In genomic region chr5:38380522-38380921, GRCh38 we compare ENCODE assay signal across 21 cellular contexts.
DNase-seq lines count a peak whose midpoint lies in the region; ATAC-seq and TF ChIP-seq lines count a peak whose summit lies in the region.
"Had no signal": no experiment of that assay in that cellular context is flagged by ENCODE, and none has a peak within 500 bp of the region (broad histone marks: within the 10 kb centered on the region; RNA-seq: fewer than 3 reads in every experiment).

No MANE protein-coding gene starts in this region.

- H3K4me2 ChIP-seq in mesendoderm (ENCODE audit: low read length) = no peak overlapping the region

- no peaks in the 10 kb centered on the region for H3K9me3 Mint-ChIP-seq in WTC11
- H3K9me3 Mint-ChIP-seq: IgD-negative memory B cell had no signal

- DNase-seq in NCI-H2171 treated with DMSO at 0.1 percent for 48 hours (lab: John Stamatoyannopoulos, UW) (peak; percentile 20), NCI-H2171 (lab: John Stamatoyannopoulos, UW) (no peak), WTC11 (ENCODE audit: low spot score) (no peak), mesendoderm (no peak), NCI-H510A (lab: John Stamatoyannopoulos, UW) (no peak), activated gamma-delta T cell (lab: John Stamatoyannopoulos, UW) (no peak), C1 segment of cervical spinal cord (lab: John Stamatoyannopoulos, UW) (no peak)
- DNase-seq: ACHN; CD4-positive, CD25-positive, alpha-beta regulatory T cell; DMS153; DND-41; NCI-H1048; NCI-H1417; NCI-H1694; NCI-H2029 treated with DMSO at 0.1 percent for 48 hours; NCI-H345; NCI-H524; NCI-H774 had no signal

- peaks cover 57% of the 10 kb centered on the region for H3K4me1 Mint-ChIP-seq in WTC11
- H3K4me1 Mint-ChIP-seq: IgD-negative memory B cell had no signal

- H3K4ac ChIP-seq in mesendoderm (ENCODE audit: low read depth, low read length) = no peak overlapping the region

- no peaks in the 10 kb centered on the region for H3K27me3 Mint-ChIP-seq in WTC11 (ENCODE audit: low read depth)

- POLR2A ChIA-PET in WTC11 (lab: Charles Lee) = no interaction called here

- no peak overlapping the region for H2BK15ac ChIP-seq in mesendoderm (replicated peaks; ENCODE audit: low read depth)

- no CpG with 5 or more reads among the region's 4 CpGs for WGBS in mesendoderm (ENCODE audit: extremely low coverage, insufficient coverage, low lambda C conversion rate)

- H3K9ac ChIP-seq in mesendoderm (ENCODE audit: low read length) = peak overlapping the region; percentile 42

- peak overlapping the region; percentile 63 for H3K56ac ChIP-seq in mesendoderm (ENCODE audit: low read length)

- no peak overlapping the region for H2AK5ac ChIP-seq in mesendoderm (ENCODE audit: low read length)

- H3K27ac ChIP-seq in mesendoderm (ENCODE audit: low read depth, low read length) = peak overlapping the region; percentile 52
- H3K27ac ChIP-seq: 22Rv1 had no signal

- no peaks in the 10 kb centered on the region for H3K36me3 Mint-ChIP-seq in WTC11
- H3K36me3 Mint-ChIP-seq: CD4-positive, CD25-positive, alpha-beta regulatory T cell; IgD-negative memory B cell had no signal

- H3K27ac Mint-ChIP-seq in WTC11 = peak overlapping the region; percentile 78
- H3K27ac Mint-ChIP-seq: CD4-positive, CD25-positive, alpha-beta regulatory T cell; IgD-negative memory B cell had no signal

- no peaks in the 10 kb centered on the region for H3K27me3 ChIP-seq in mesendoderm (ENCODE audit: insufficient read depth, low read length, poor library complexity)

- H4K5ac ChIP-seq in mesendoderm (ENCODE audit: low read length) = no peak overlapping the region

- peak overlapping the region; percentile 80 for H3K18ac ChIP-seq in mesendoderm (ENCODE audit: low read length)

- H2BK5ac ChIP-seq in mesendoderm (ENCODE audit: low read length) = peak overlapping the region; percentile 72

- peaks cover 23% of the 10 kb centered on the region for H3K4me1 ChIP-seq in mesendoderm (ENCODE audit: control insufficient read depth, low read depth, low read length)

- 0 out of 2 replicates have a peak overlapping the region, but pooled peaks have one; percentile 11 for H3K4me3 Mint-ChIP-seq in WTC11
- H3K4me3 Mint-ChIP-seq: CD4-positive, CD25-positive, alpha-beta regulatory T cell; IgD-negative memory B cell had no signal

- H3K79me2 ChIP-seq in mesendoderm (ENCODE audit: control insufficient read depth, insufficient read depth, low read length) = no peaks in the 10 kb centered on the region

- peak overlapping the region; percentile 66 for H2BK120ac ChIP-seq in mesendoderm (ENCODE audit: low read depth, low read length)

- CTCF ChIA-PET in WTC11 (lab: Charles Lee) = interaction anchor here (1.1 to 2.7 kb wide), 5 partner anchors 17 to 429 kb away, joined by 3 to 11 read pairs (median 7); no protein-coding TSS in a partner anchor

- TF ChIP-seq CTCF in WTC11 (IDR thresholded peaks at IDR 0.05) = no peak

- H3K23ac ChIP-seq in mesendoderm (ENCODE audit: low read length) = no peak overlapping the region

- H3K4me3 ChIP-seq in mesendoderm (ENCODE audit: low read length) = no peak overlapping the region

- H3K36me3 ChIP-seq in mesendoderm (ENCODE audit: control insufficient read depth, insufficient read depth, low read length) = no peaks in the 10 kb centered on the region

- ATAC-seq in WTC11 = no peak
- ATAC-seq: SK-N-SH treated with all-trans-retinoic acid at 6 μM for 48 hours had no signal

- H3K79me1 ChIP-seq in mesendoderm (ENCODE audit: low read length) = no peaks in the 10 kb centered on the region

- peak overlapping the region; percentile 58 for H4K8ac ChIP-seq in mesendoderm (ENCODE audit: low read depth, low read length)

TF ChIP-seq in WTC11, 78 proteins besides CTCF, POLR2A, EP300 and RAD21:
- TF ChIP-seq CBFB (CRISPR knock-in tag; IDR thresholded peaks at IDR 0.05; ENCODE audit: low read depth) = no peak
- no peak for TF ChIP-seq SMAD4 (CRISPR knock-in tag; IDR thresholded peaks at IDR 0.05)
- no peak for TF ChIP-seq CREM (CRISPR knock-in tag; IDR thresholded peaks at IDR 0.05)
- no peak for TF ChIP-seq ZNF416 (CRISPR knock-in tag; IDR thresholded peaks at IDR 0.05)
- no peak for TF ChIP-seq ZNF317 (CRISPR knock-in tag; IDR thresholded peaks at IDR 0.05; ENCODE audit: borderline replicate concordance, low read depth)
